ENCODE assay signal across 18 cellular contexts in genomic region chr17:16941643-16942042, GRCh38. TPM values are rescaled to one million over a fixed set of nuclear protein-coding genes. Genes with fewer than 3 reads are reported as not detected.
"Had no signal": no experiment of that assay in that cellular context is flagged by ENCODE, and none has a peak within 500 bp of the region (broad histone marks: within the 10 kb centered on the region; RNA-seq: fewer than 3 reads in every experiment).

No MANE protein-coding gene starts in this region.

- H3K4me1 ChIP-seq: esophagus squamous epithelium, heart left ventricle had no signal

- H3K27me3 ChIP-seq: brain microvascular endothelial cell, pancreas had no signal

- H3K9me3 ChIP-seq: esophagus squamous epithelium, heart left ventricle, pancreas had no signal

- H3K4me3 ChIP-seq: coronary artery, esophagus squamous epithelium, heart left ventricle, lung, pancreas had no signal

- H3K27ac ChIP-seq: brain microvascular endothelial cell, coronary artery, esophagus squamous epithelium, heart left ventricle, pancreas had no signal

- ATAC-seq: heart left ventricle, pancreas, WTC11 had no signal

- H3K36me3 ChIP-seq: brain microvascular endothelial cell, esophagus squamous epithelium, heart left ventricle, pancreas had no signal

- DNase-seq: activated CD4-positive, alpha-beta T cell treated with anti-CD3 and anti-CD28 coated beads for 48 hours; activated naive CD8-positive, alpha-beta T cell treated with anti-CD3 and anti-CD28 coated beads for 36 hours; amygdala; brain microvascular endothelial cell; esophagus squamous epithelium; heart left ventricle; naive B cell; stimulated activated CD4-positive, alpha-beta T cell treated with anti-CD3 and anti-CD28 coated beads, Interleukin-4, amount 100 ng/mL, for 1 hour; stimulated activated naive CD4-positive, alpha-beta T cell treated with Interleukin-2 at 50 U/mL for 16 hours; T-helper 2 cell; trophoblast cell had no signal

RNA-seq across cellular contexts. Expression of gene TNFRSF13B, which starts 30.3 kb away (rescaled TPM):
- total RNA-seq: activated T-helper 1 cell treated with anti-CD3 and anti-CD28 coated beads, Interleukin-12 subunit alpha, Interleukin-12 subunit beta, Interleukin-2, Interleukin-4 antibody, amounts not matched to agents 30 ng/mL and 10 ng/mL and 1 ng/mL, durations not matched to agents 14 hours and 24 hours and 36 hours; endothelial cell of umbilical vein; esophagus squamous epithelium; frontal cortex; heart left ventricle; WTC11 had no signal
- polyA plus RNA-seq: endothelial cell of umbilical vein, heart left ventricle, pancreas had no signal
